In the genomic region with DNA sequence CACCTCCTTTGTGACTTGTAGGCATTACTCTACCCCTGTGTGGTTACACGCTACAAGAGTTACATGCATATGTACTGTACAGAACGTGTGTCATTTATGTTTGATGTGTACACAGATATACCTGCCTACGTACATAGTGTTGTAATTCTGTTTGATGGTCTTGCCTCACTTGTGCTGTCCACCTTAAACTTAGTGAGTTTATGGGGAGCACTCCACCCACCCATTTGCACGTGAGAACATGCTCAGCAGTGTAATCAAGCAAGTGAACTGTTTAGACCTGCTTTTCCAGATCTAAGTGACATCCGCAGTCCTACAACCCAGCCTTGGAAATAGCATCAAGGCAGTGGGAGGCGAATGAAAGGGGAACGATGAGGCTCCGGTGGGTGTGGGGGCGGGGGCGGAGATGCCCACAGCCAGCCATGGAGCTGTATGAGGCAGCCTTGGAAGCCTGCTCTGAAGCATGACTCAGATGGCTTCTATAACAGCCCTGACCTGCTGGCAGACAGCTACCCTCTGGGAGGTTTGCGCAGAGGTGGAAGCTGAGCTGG, we compare ENCODE assay signal across 11 cellular contexts. TPM values are rescaled to one million over a fixed set of nuclear protein-coding genes. Genes with fewer than 3 reads are reported as not detected.
DNase-seq lines count a peak whose midpoint lies in the region; ATAC-seq and TF ChIP-seq lines count a peak whose summit lies in the region.
"Had no signal": no experiment of that assay in that cellular context is flagged by ENCODE, and none has a peak within 500 bp of the region (broad histone marks: within the 10 kb centered on the region; RNA-seq: fewer than 3 reads in every experiment).

No MANE protein-coding gene starts in this region.

- TF ChIP-seq CTCF in NB4 (IDR thresholded peaks at IDR 0.05; ENCODE audit: low read depth, low read length) (no peak), epithelial cell of esophagus (IDR thresholded peaks at IDR 0.05; ENCODE audit: insufficient read depth, low read depth, low read length, missing control alignments) (peak; percentile 1)

- no peak for TF ChIP-seq POLR2A in NB4 (IDR thresholded peaks at IDR 0.05; ENCODE audit: extremely low read depth, insufficient read length)

- POLR2A ChIA-PET in T-cell (lab: Charles Lee) = no interaction called here

- no peak overlapping the region for H3K4me3 Mint-ChIP-seq in T-cell
- H3K4me3 Mint-ChIP-seq: CD8-positive, alpha-beta memory T cell had no signal

- H3K9me3 Mint-ChIP-seq in T-cell = no peaks in the 10 kb centered on the region
- H3K9me3 Mint-ChIP-seq: CD8-positive, alpha-beta memory T cell had no signal

- peaks cover 19% of the 10 kb centered on the region for H3K36me3 Mint-ChIP-seq in T-cell

- no peaks in the 10 kb centered on the region for H3K27me3 Mint-ChIP-seq in T-cell

- ATAC-seq in GM18870 (IDR thresholded peaks at IDR 0.05; ENCODE audit: unreplicated experiment) (no peak), T-cell (replicated peaks in 1 of 4) (no peak)

- peaks cover 4 to 11% (median 7%) of the 10 kb centered on the region in 3 donors for H3K4me1 Mint-ChIP-seq in T-cell

- H3K4me3 ChIP-seq in NB4 (ENCODE audit: low read depth, low read length) (no peak overlapping the region), epithelial cell of esophagus (ENCODE audit: low read length) (no peak overlapping the region)

- H3K27ac Mint-ChIP-seq in T-cell = no peak overlapping the region

- DNase-seq in CD1c-positive myeloid dendritic cell (ENCODE audit: extremely low spot score) (peak; percentile 88), NB4 (ENCODE audit: low read depth) (peak; percentile 53), epithelial cell of esophagus (ENCODE audit: low read depth) (peak; percentile 92), occipital lobe (lab: John Stamatoyannopoulos, UW) (peak; percentile 56), RKO (ENCODE audit: low spot score) (no peak), activated gamma-delta T cell (lab: John Stamatoyannopoulos, UW) (no peak), T-cell (no peak)
- DNase-seq: CD8-positive, alpha-beta memory T cell; NCI-H1694; SHP77 treated with DMSO at 0.1 percent for 48 hours had no signal

- CTCF ChIA-PET in T-cell (lab: Charles Lee) = interaction anchor here in 1 of 2 donors (1.0 kb wide), 1 partner anchor 28 kb away, joined by 3 read pairs; no protein-coding TSS in a partner anchor

RNA-seq across cellular contexts. Expression of gene SUFU, which starts 52.1 kb away (rescaled TPM):
- total RNA-seq in occipital lobe (3.1 TPM), T-cell (10 to 100 TPM; 13.2 to 16.4 (median 15.4) TPM)

RNA-seq across cellular contexts. Expression of gene ACTR1A, which starts 53.3 kb away (rescaled TPM):
- total RNA-seq in occipital lobe = 164 TPM
- total RNA-seq in T-cell = 10 to 100 TPM; 51.6 to 68.1 (median 63.0) TPM

Comparison
In these comparisons a context has a peak if more than half of its experiments do, and no peak if none do; other contexts are left out.
1. DNase-seq: peak in CD1c-positive myeloid dendritic cell (single experiment), NB4 (single experiment), epithelial cell of esophagus (single experiment) and occipital lobe (single experiment); none in RKO (single experiment), activated gamma-delta T cell (single experiment) and T-cell (0 of 34).